ENCODE assay signal across 17 cellular contexts in genomic region chr2:7116516-7116915, GRCh38.
DNase-seq lines count a peak whose midpoint lies in the region; ATAC-seq and TF ChIP-seq lines count a peak whose summit lies in the region.
"Had no signal": no experiment of that assay in that cellular context is flagged by ENCODE, and none has a peak within 500 bp of the region (broad histone marks: within the 10 kb centered on the region; RNA-seq: fewer than 3 reads in every experiment).

No MANE protein-coding gene starts in this region.

- H3K27ac Mint-ChIP-seq in brain = peak overlapping the region in 3 of 5 experiments; percentile 22 to 79 (median 75)
- H3K27ac Mint-ChIP-seq: CD4-positive, CD25-positive, alpha-beta regulatory T cell; CD8-positive, alpha-beta memory T cell had no signal

- no peak for TF ChIP-seq CTCF in brain (conservative IDR thresholded peaks at IDR 0.05)
- TF ChIP-seq CTCF in foreskin fibroblast (IDR thresholded peaks at IDR 0.05; ENCODE audit: low read depth, low read length) = no peak

- H3K4me1 Mint-ChIP-seq in brain = peaks cover 29% of the 10 kb centered on the region
- H3K4me1 Mint-ChIP-seq: CD4-positive, CD25-positive, alpha-beta regulatory T cell; CD8-positive, alpha-beta memory T cell had no signal

- DNase-seq in G401 (ENCODE audit: low spot score) = peak; percentile 74
- DNase-seq in NCI-H1694 (lab: John Stamatoyannopoulos, UW) = peak; percentile 76
- peak; percentile 30 to 60 for DNase-seq in NCI-H446 (lab: John Stamatoyannopoulos, UW)
- DNase-seq in NCI-H128 (lab: John Stamatoyannopoulos, UW; ENCODE audit: unreplicated experiment) = no peak
- DNase-seq in left cardiac atrium = no peak
- no peak for DNase-seq in DMS153 treated with DMSO at 0.1 percent for 48 hours (lab: John Stamatoyannopoulos, UW; ENCODE audit: unreplicated experiment)
- no peak for DNase-seq in foreskin fibroblast
- DNase-seq: ACHN; BE2C; CD4-positive, CD25-positive, alpha-beta regulatory T cell; CD8-positive, alpha-beta memory T cell; COR-L47; DMS153; DMS79 treated with DMSO at 0.1 percent for 48 hours; H9 had no signal

- in situ Hi-C loops in G401 (cut with HindIII; ENCODE audit: low sequenced_read_pairs) = no loop called here

- no peak for ATAC-seq in left cardiac atrium
- ATAC-seq: GM12878 had no signal

- peaks cover 11% of the 10 kb centered on the region for H3K36me3 Mint-ChIP-seq in brain
- H3K36me3 Mint-ChIP-seq: CD4-positive, CD25-positive, alpha-beta regulatory T cell had no signal

- H3K9me3 Mint-ChIP-seq in brain = peaks cover 6 to 21% (median 15%) of the 10 kb centered on the region in 5 experiments

- no peak overlapping the region for H3K4me3 ChIP-seq in foreskin fibroblast (ENCODE audit: low read depth in 1 of 2, low read length in 2 of 2)
- H3K4me3 ChIP-seq: GM12878 had no signal

- H3K4me3 Mint-ChIP-seq in brain = no peak overlapping the region
- H3K4me3 Mint-ChIP-seq: CD4-positive, CD25-positive, alpha-beta regulatory T cell; CD8-positive, alpha-beta memory T cell; H9 had no signal

- no peaks in the 10 kb centered on the region for H3K27me3 Mint-ChIP-seq in brain

- intact Hi-C loops in left cardiac atrium (cut with DNase I) = no loop called here

Comparison
In these comparisons a context has a peak if more than half of its experiments do, and no peak if none do; other contexts are left out.
1. DNase-seq: peak in G401 (single experiment), NCI-H1694 (single experiment) and NCI-H446 (2 of 2); none in NCI-H128 (single experiment), left cardiac atrium (single experiment), DMS153 treated with DMSO at 0.1 percent for 48 hours (single experiment) and foreskin fibroblast (0 of 2).